8 cellular contexts compared by ENCODE assay signal in the genomic region with DNA sequence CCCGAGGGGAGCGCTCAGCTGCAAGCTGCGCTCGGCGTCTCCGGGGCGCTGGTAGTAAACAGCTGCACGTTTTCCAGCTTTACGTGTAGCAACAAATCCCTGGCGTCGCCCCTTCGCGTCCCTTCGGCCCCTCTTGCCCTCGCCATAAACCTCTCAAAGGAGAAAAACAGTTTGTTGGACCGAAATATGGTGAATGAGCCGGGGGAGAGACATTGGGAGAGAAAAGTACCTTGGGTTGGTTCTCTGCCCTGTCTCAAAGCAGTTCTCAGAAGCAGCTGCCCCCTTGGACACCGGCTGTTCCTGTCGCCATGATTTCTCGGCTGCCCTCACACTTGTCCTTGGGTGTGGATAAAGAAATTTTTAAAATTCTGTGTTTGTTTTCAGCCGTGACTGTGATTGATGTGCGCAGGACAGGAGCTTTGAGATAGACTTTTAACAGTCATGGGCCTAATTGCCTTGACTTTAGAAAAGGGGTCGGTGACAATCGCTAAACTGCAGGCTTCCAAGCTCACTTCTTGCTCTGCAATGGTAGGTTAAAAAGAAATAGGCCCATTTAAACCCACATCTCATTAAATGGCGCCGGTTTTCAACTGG. TPM values are rescaled to one million over a fixed set of nuclear protein-coding genes. Genes with fewer than 3 reads are reported as not detected.
DNase-seq lines count a peak whose midpoint lies in the region; ATAC-seq and TF ChIP-seq lines count a peak whose summit lies in the region.

No MANE protein-coding gene starts in this region.

- DNase-seq in activated T-cell treated with anti-CD3 and anti-CD28 coated beads, Interleukin-2, amount 50 U/mL, for 4 hours = no peak
- DNase-seq in activated T-cell treated with anti-CD3 and anti-CD28 coated beads, Interleukin-2, amount 50 U/mL, for 48 hours = no peak
- no peak for DNase-seq in activated B cell treated with CpG ODN at 0.5 μM for 24 hours
- no peak for DNase-seq in smooth muscle cell (lab: John Stamatoyannopoulos, UW; ENCODE audit: unreplicated experiment)
- DNase-seq in AG08395 (ENCODE audit: low spot score) = no peak
- no peak for DNase-seq in 8988T
- no peak for DNase-seq in D341Med (ENCODE audit: low spot score)

- H2AFZ ChIP-seq in smooth muscle cell (ENCODE audit: low read depth) = peak overlapping the region; percentile 100

- peak overlapping the region; percentile 85 for H3K27ac ChIP-seq in smooth muscle cell (ENCODE audit: low read depth)

- H3K4me1 Mint-ChIP-seq in activated T-cell treated with anti-CD3 and anti-CD28 coated beads, Interleukin-2, amount 50 U/mL, for 4 hours (ENCODE audit: low read depth) = peaks cover 43% of the 10 kb centered on the region
- H3K4me1 Mint-ChIP-seq in activated B cell treated with CpG ODN at 0.5 μM for 24 hours = peaks cover 47% of the 10 kb centered on the region

- H3K9ac ChIP-seq in smooth muscle cell (ENCODE audit: low read depth) = peak overlapping the region; percentile 87

- H3K4me3 Mint-ChIP-seq in activated T-cell treated with anti-CD3 and anti-CD28 coated beads, Interleukin-2, amount 50 U/mL, for 4 hours = peak overlapping the region; percentile 98
- peak overlapping the region; percentile 97 for H3K4me3 Mint-ChIP-seq in activated B cell treated with CpG ODN at 0.5 μM for 24 hours

- H3K4me1 ChIP-seq in smooth muscle cell (ENCODE audit: low read depth) = peaks cover 17% of the 10 kb centered on the region

- POLR2A ChIA-PET in activated B cell treated with CpG ODN at 0.5 μM for 24 hours (lab: Charles Lee) = interaction anchor here (0.9 to 3.5 kb wide), 8 partner anchors 24 to 1964 kb away, joined by 3 to 23 read pairs (median 4); partner anchors contain the start of genes JAK2, PLGRKT, RANBP6 and RFX3

- 3% methylated on average over 25 of the region's 26 CpGs for WGBS in smooth muscle cell (ENCODE audit: low lambda C conversion rate)

- peaks cover 42% of the 10 kb centered on the region for H3K79me2 ChIP-seq in smooth muscle cell (ENCODE audit: low read depth)

- no peaks in the 10 kb centered on the region for H3K36me3 ChIP-seq in smooth muscle cell (ENCODE audit: low read depth)

- H3K4me2 ChIP-seq in smooth muscle cell = peak overlapping the region; percentile 96

- CTCF ChIA-PET in activated B cell treated with CpG ODN at 0.5 μM for 24 hours (lab: Charles Lee) = interaction anchor here (0.9 to 2.7 kb wide), 4 partner anchors 31 to 645 kb away, joined by 3 to 11 read pairs (median 4); no protein-coding TSS in a partner anchor

- peak overlapping the region; percentile 96 for H3K27ac Mint-ChIP-seq in activated B cell treated with CpG ODN at 0.5 μM for 24 hours

- no peaks in the 10 kb centered on the region for H3K27me3 ChIP-seq in smooth muscle cell (ENCODE audit: low read depth)

- no peaks in the 10 kb centered on the region for H4K20me1 ChIP-seq in smooth muscle cell (ENCODE audit: low read depth)

- TF ChIP-seq CTCF in activated B cell treated with CpG ODN at 0.5 μM for 24 hours (IDR thresholded peaks at IDR 0.05) (no peak), smooth muscle cell (IDR thresholded peaks at IDR 0.05; ENCODE audit: borderline replicate concordance, insufficient read depth, poor library complexity, severe bottlenecking) (no peak)

- H3K27me3 Mint-ChIP-seq in activated T-cell treated with anti-CD3 and anti-CD28 coated beads, Interleukin-2, amount 50 U/mL, for 4 hours (ENCODE audit: low read depth) = no peaks in the 10 kb centered on the region
- H3K27me3 Mint-ChIP-seq in activated B cell treated with CpG ODN at 0.5 μM for 24 hours = no peaks in the 10 kb centered on the region

- H3K4me3 ChIP-seq in iPS-11a (ENCODE audit: low read depth, low read length) (peak overlapping the region; percentile 87), smooth muscle cell (peak overlapping the region; percentile 96)

- H3K9me3 ChIP-seq in smooth muscle cell (replicated peaks; ENCODE audit: low read depth) = no peaks in the 10 kb centered on the region

- H3K36me3 Mint-ChIP-seq in activated T-cell treated with anti-CD3 and anti-CD28 coated beads, Interleukin-2, amount 50 U/mL, for 4 hours (ENCODE audit: insufficient read depth) = peaks cover 5% of the 10 kb centered on the region
- peaks cover 3% of the 10 kb centered on the region for H3K36me3 Mint-ChIP-seq in activated B cell treated with CpG ODN at 0.5 μM for 24 hours (ENCODE audit: low read depth)

- no peak for ATAC-seq in activated T-cell treated with anti-CD3 and anti-CD28 coated beads, Interleukin-2, amount 50 U/mL, for 4 hours
- no peak for ATAC-seq in activated B cell treated with CpG ODN at 0.5 μM for 24 hours (ENCODE audit: low read depth)

- intact Hi-C loops in activated B cell treated with CpG ODN at 0.5 μM for 24 hours (cut with micrococcal nuclease) = loop anchor here (1.0 to 10.0 kb wide), 6 partner anchors 34 to 1891 kb away; partner anchors contain the start of genes JAK2, RFX3 and UHRF2

- H3F3A ChIP-seq in smooth muscle cell (ENCODE audit: low read depth) = no peaks in the 10 kb centered on the region

- no peaks in the 10 kb centered on the region for H3K9me3 Mint-ChIP-seq in activated T-cell treated with anti-CD3 and anti-CD28 coated beads, Interleukin-2, amount 50 U/mL, for 4 hours
- no peaks in the 10 kb centered on the region for H3K9me3 Mint-ChIP-seq in activated B cell treated with CpG ODN at 0.5 μM for 24 hours

RNA-seq across cellular contexts. Expression of gene RCL1, which starts 0.8 kb away (rescaled TPM):
- 10 to 100 TPM; 59.8 to 63.4 (median 62.2) TPM for total RNA-seq in activated T-cell treated with anti-CD3 and anti-CD28 coated beads, Interleukin-2, amount 50 U/mL, for 4 hours
- 23.9 and 26.0 TPM in 2 replicates for total RNA-seq in activated B cell treated with CpG ODN at 0.5 μM for 24 hours
- 7.9 and 11.1 TPM in 2 replicates for total RNA-seq in smooth muscle cell
- 5.8 and 7.9 TPM in 2 replicates for polyA plus RNA-seq in smooth muscle cell

RNA-seq across cellular contexts. Expression of gene AK3, which starts 52.5 kb away (rescaled TPM):
- 10 to 100 TPM; 14.7 to 21.3 (median 17.3) TPM for total RNA-seq in activated T-cell treated with anti-CD3 and anti-CD28 coated beads, Interleukin-2, amount 50 U/mL, for 4 hours
- 14.5 and 16.9 TPM in 2 replicates for total RNA-seq in activated B cell treated with CpG ODN at 0.5 μM for 24 hours
- total RNA-seq in smooth muscle cell = 49.0 and 49.3 TPM in 2 replicates
- polyA plus RNA-seq in smooth muscle cell = 28.7 and 35.0 TPM in 2 replicates
